9 cellular contexts compared by ENCODE assay signal in the genomic region with DNA sequence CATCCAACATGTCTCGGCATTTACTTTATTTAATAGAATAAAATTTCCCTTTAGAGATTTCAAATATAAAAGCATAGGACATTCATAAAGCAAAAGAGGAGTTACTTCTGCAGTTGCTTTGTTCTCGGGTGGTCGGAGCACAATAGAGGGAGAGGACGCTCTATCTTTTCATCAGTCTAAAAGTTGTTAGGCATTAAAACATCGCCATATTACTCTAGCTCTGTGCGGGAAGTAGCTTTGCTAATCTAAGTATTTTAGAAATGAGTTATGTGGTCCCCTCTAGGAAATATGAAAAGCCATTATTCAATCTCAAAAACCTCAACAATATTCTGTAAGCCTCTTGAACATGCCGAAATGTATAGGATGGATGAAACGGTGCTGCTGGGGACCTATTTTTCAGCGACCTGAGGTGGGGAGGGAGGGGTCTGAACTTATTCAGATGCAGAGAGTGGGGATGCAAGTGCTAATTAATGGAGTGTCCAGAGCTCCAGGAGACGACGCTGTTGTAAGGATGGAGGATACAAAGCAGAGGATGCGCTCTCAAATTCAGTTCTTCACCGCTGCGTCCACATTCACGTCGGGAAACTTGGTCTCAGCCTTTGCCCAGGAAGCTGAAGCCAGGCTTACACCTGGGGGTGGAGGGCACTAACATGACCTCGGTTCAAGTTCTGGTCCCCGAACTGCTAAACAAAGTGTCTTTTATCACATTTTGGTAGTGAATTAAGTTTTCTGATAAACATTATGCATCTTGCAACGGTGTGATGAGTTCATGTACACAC. TPM values are rescaled to one million over a fixed set of nuclear protein-coding genes. Genes with fewer than 3 reads are reported as not detected.
DNase-seq lines count a peak whose midpoint lies in the region; ATAC-seq and TF ChIP-seq lines count a peak whose summit lies in the region.
"Had no signal": no experiment of that assay in that cellular context is flagged by ENCODE, and none has a peak within 500 bp of the region (broad histone marks: within the 10 kb centered on the region; RNA-seq: fewer than 3 reads in every experiment).

No MANE protein-coding gene starts in this region.

- no peak for TF ChIP-seq POLR2A in esophagus squamous epithelium (IDR thresholded peaks at IDR 0.05)
- no peak for TF ChIP-seq POLR2A in gastrocnemius medialis (IDR thresholded peaks at IDR 0.05)

- H3K4me3 ChIP-seq in HUES6 (ENCODE audit: low read depth, low read length) (peak overlapping the region; percentile 90), SU-DHL-6 (ENCODE audit: insufficient read depth, low read length, poor library complexity, severe bottlenecking) (peak overlapping the region; percentile 83), esophagus squamous epithelium (peak overlapping the region; percentile 68 to 94 (median 84)), gastrocnemius medialis (peak overlapping the region; percentile 73 to 94 (median 88))

- peaks cover 99% of the 10 kb centered on the region for H3K27me3 ChIP-seq in HUES6 (ENCODE audit: control insufficient read depth, insufficient read depth, low read length)
- no peaks in the 10 kb centered on the region for H3K27me3 ChIP-seq in SU-DHL-6 (ENCODE audit: low read length)
- no peaks in the 10 kb centered on the region for H3K27me3 ChIP-seq in esophagus squamous epithelium
- H3K27me3 ChIP-seq in gastrocnemius medialis, result no peaks in the 10 kb centered on the region

- intact Hi-C loops in esophagus squamous epithelium (cut with DNase I) (no loop called here), gastrocnemius medialis (cut with DNase I; ENCODE audit: low total_unique reads) (loop anchor here (10.0 kb wide), 1 partner anchor 899 kb away; the partner anchor contains the start of gene NRDC)

- in situ Hi-C loops in gastrocnemius medialis (cut with MboI; ENCODE audit: low sequenced_read_pairs in 4 of 4), result no loop called here

- peaks cover 22% of the 10 kb centered on the region for H3K4me1 ChIP-seq in HUES6 (ENCODE audit: control insufficient read depth, insufficient read depth, low read length)
- H3K4me1 ChIP-seq in esophagus squamous epithelium, result peaks cover 0 to 52% (median 0%) of the 10 kb centered on the region in 3 donors
- peaks cover 28 to 38% of the 10 kb centered on the region in 2 donors for H3K4me1 ChIP-seq in gastrocnemius medialis

- peaks cover 62% of the 10 kb centered on the region for H3F3A ChIP-seq in SU-DHL-6 (ENCODE audit: insufficient read depth)

- H4K20me1 ChIP-seq in SU-DHL-6 (ENCODE audit: low read depth, low read length), result peaks cover 8% of the 10 kb centered on the region; the same call in 1 of the 2 replicates

- H3K9me3 ChIP-seq in HUES6 (ENCODE audit: control insufficient read depth, insufficient read depth, low read depth, low read length) (no peaks in the 10 kb centered on the region), SU-DHL-6 (ENCODE audit: insufficient read depth, low read length) (no peaks in the 10 kb centered on the region), esophagus squamous epithelium (no peaks in the 10 kb centered on the region), gastrocnemius medialis (no peaks in the 10 kb centered on the region)
- H3K9me3 ChIP-seq: BLaER1 had no signal

- H3K4me2 ChIP-seq in SU-DHL-6 (ENCODE audit: low read depth, low read length, poor library complexity, severe bottlenecking), result peak overlapping the region; percentile 92

- peak; percentile 47 to 80 for DNase-seq in NCI-H2081 (lab: John Stamatoyannopoulos, UW)
- DNase-seq in NCI-H2081 treated with DMSO at 0.1 percent for 48 hours (lab: John Stamatoyannopoulos, UW), result no peak
- DNase-seq in esophagus squamous epithelium (lab: John Stamatoyannopoulos, UW), result no peak
- no peak for DNase-seq in gastrocnemius medialis
- DNase-seq in cortex of kidney (lab: John Stamatoyannopoulos, UW), result no peak
- DNase-seq in KG1 (lab: John Stamatoyannopoulos, UW), result no peak

- no peak overlapping the region for H3K9ac ChIP-seq in HUES6 (ENCODE audit: low read length)
- H3K9ac ChIP-seq in SU-DHL-6 (ENCODE audit: low read length), result peak overlapping the region; percentile 99
- H3K9ac ChIP-seq: BLaER1 had no signal

- WGBS in esophagus squamous epithelium, 2 donors, result 49 to 60% methylated on average over 18 to 19 of the region's 19 CpGs

- peak overlapping the region; percentile 96 for H2AFZ ChIP-seq in SU-DHL-6 (ENCODE audit: low read depth, low read length, severe bottlenecking)

- TF ChIP-seq CTCF in SU-DHL-6 (IDR thresholded peaks at IDR 0.05; ENCODE audit: insufficient read depth, low read length, poor library complexity, severe bottlenecking) (no peak), esophagus squamous epithelium (IDR thresholded peaks at IDR 0.05) (no peak), gastrocnemius medialis (IDR thresholded peaks at IDR 0.05 in 4 of 5, conservative IDR thresholded peaks at IDR 0.05 in 1 of 5) (no peak)

- H3K79me2 ChIP-seq in SU-DHL-6 (ENCODE audit: insufficient read depth, low read length), result peaks cover 65% of the 10 kb centered on the region

- H3K9me2 ChIP-seq in SU-DHL-6 (replicated peaks; ENCODE audit: insufficient read depth, low read length), result no peaks in the 10 kb centered on the region

- H3K36me3 ChIP-seq in HUES6 (ENCODE audit: control insufficient read depth, insufficient read depth, low read length) (no peaks in the 10 kb centered on the region), SU-DHL-6 (ENCODE audit: low read length) (peaks cover 45% of the 10 kb centered on the region), esophagus squamous epithelium (no peaks in the 10 kb centered on the region), gastrocnemius medialis (no peaks in the 10 kb centered on the region)
- H3K36me3 ChIP-seq: BLaER1 had no signal

- no peak for ATAC-seq in gastrocnemius medialis

- H3K27ac ChIP-seq in HUES6 (ENCODE audit: low read depth, low read length) (no peak overlapping the region), SU-DHL-6 (ENCODE audit: low read depth, low read length) (peak overlapping the region; percentile 81), esophagus squamous epithelium (peak overlapping the region; percentile 78 to 97 (median 95)), gastrocnemius medialis (peak overlapping the region; percentile 92 to 100 (median 98))
- H3K27ac ChIP-seq: BLaER1 had no signal

RNA-seq across cellular contexts. Expression of gene CDKN2C, which starts 6.3 kb away (rescaled TPM):
- 10 to 100 TPM in 3 of 4 donors, 1 to 10 TPM in 1; 6.9 to 16.5 (median 12.5) TPM for total RNA-seq in esophagus squamous epithelium
- 10 to 100 TPM in 1 of 4 donors, 1 to 10 TPM in 3; 3.9 to 16.3 (median 6.3) TPM for total RNA-seq in gastrocnemius medialis

RNA-seq across cellular contexts. Expression of gene FAF1, which starts 16.2 kb away (rescaled TPM):
- total RNA-seq in esophagus squamous epithelium, result 10 to 100 TPM; 23.8 to 64.6 (median 43.9) TPM
- 100 to 1,000 TPM in 1 of 4 donors, 10 to 100 TPM in 3; 72.0 to 107 (median 92.0) TPM for total RNA-seq in gastrocnemius medialis

Comparison
In these comparisons a context has a peak if more than half of its experiments do, and no peak if none do; other contexts are left out.
1. DNase-seq: peak in NCI-H2081 (2 of 2); none in NCI-H2081 treated with DMSO at 0.1 percent for 48 hours (single experiment), esophagus squamous epithelium (single experiment), gastrocnemius medialis (0 of 2), cortex of kidney (single experiment) and KG1 (single experiment).
2. Peak in every context shown above with its lines, with median percentiles within 50 percentile points of each other: H3K4me3 ChIP-seq.